1 cellular context compared by ENCODE assay signal in the genomic region with DNA sequence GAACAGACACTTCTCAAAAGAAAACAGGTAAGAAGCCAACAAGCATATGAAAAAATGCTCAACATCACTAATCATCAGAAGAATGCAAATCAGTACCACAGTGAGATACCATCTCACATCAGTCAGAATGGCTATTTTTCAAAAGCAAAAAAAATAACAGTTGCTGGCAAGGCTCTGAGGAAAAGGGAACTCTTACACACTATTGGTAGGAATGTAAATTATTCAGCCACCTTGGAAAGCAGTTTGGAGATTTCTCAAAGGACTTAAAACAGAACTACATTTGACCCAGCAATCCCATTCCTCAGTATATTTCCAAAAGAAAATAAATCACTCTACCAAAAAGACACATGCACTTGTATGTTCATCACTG.
TF ChIP-seq lines count a peak whose summit lies in the region.

No MANE protein-coding gene starts in this region.

TF ChIP-seq in SK-N-SH treated with all-trans-retinoic acid at 6 μM for 48 hours, 23 proteins besides CTCF, POLR2A, EP300 and RAD21 (continued from another document):
- TF ChIP-seq, protein P1, sequence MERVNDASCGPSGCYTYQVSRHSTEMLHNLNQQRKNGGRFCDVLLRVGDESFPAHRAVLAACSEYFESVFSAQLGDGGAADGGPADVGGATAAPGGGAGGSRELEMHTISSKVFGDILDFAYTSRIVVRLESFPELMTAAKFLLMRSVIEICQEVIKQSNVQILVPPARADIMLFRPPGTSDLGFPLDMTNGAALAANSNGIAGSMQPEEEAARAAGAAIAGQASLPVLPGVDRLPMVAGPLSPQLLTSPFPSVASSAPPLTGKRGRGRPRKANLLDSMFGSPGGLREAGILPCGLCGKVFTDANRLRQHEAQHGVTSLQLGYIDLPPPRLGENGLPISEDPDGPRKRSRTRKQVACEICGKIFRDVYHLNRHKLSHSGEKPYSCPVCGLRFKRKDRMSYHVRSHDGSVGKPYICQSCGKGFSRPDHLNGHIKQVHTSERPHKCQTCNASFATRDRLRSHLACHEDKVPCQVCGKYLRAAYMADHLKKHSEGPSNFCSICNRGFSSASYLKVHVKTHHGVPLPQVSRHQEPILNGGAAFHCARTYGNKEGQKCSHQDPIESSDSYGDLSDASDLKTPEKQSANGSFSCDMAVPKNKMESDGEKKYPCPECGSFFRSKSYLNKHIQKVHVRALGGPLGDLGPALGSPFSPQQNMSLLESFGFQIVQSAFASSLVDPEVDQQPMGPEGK (CRISPR knock-in tag; IDR thresholded peaks at IDR 0.05; ENCODE audit: borderline replicate concordance) = no peak
